1 cellular context compared by ENCODE assay signal in the genomic region with DNA sequence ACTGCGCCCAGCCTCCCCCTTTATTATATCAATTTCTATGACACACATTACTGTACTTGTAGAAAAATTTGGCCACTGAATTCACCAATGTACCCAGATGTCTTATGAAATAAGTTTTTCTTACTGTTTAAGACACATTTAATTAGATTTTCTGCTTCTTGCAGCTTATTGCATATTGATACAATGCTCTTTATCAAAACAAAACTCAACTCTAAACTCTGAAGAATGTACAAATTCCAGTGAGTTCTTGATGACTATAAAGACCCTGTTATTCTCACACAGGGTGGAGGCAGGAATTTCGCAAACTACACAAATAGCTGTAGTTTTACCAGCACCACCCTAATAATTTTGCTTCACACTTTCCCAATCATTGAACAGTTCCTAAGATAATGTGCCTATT.
TF ChIP-seq lines count a peak whose summit lies in the region.

No MANE protein-coding gene starts in this region.

TF ChIP-seq in IMR-90, 13 proteins besides CTCF, POLR2A, EP300 and RAD21 (continued from another document):
- TF ChIP-seq MAZ (IDR thresholded peaks at IDR 0.05; ENCODE audit: borderline replicate concordance, low read depth, low read length) (no peak), CEBPB (IDR thresholded peaks at IDR 0.05; ENCODE audit: low read depth, low read length) (no peak), RCOR1 (IDR thresholded peaks at IDR 0.05; ENCODE audit: insufficient replicate concordance, low read length) (no peak), CHD1 (IDR thresholded peaks at IDR 0.05; ENCODE audit: low read depth, low read length) (no peak), BHLHE40 (IDR thresholded peaks at IDR 0.05; ENCODE audit: low read depth, low read length) (no peak), SMC3 (IDR thresholded peaks at IDR 0.05; ENCODE audit: low read depth, low read length) (no peak), NFE2L2 (IDR thresholded peaks at IDR 0.05; ENCODE audit: low read depth, low read length) (no peak), MXI1 (IDR thresholded peaks at IDR 0.05; ENCODE audit: borderline replicate concordance, low read depth, low read length) (no peak), MAFK (IDR thresholded peaks at IDR 0.05; ENCODE audit: low read depth, low read length) (no peak)
- TF ChIP-seq, protein P1, sequence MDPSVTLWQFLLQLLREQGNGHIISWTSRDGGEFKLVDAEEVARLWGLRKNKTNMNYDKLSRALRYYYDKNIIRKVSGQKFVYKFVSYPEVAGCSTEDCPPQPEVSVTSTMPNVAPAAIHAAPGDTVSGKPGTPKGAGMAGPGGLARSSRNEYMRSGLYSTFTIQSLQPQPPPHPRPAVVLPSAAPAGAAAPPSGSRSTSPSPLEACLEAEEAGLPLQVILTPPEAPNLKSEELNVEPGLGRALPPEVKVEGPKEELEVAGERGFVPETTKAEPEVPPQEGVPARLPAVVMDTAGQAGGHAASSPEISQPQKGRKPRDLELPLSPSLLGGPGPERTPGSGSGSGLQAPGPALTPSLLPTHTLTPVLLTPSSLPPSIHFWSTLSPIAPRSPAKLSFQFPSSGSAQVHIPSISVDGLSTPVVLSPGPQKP (IDR thresholded peaks at IDR 0.05; ENCODE audit: borderline replicate concordance, low read depth, low read length): no peak
